In the genomic region with DNA sequence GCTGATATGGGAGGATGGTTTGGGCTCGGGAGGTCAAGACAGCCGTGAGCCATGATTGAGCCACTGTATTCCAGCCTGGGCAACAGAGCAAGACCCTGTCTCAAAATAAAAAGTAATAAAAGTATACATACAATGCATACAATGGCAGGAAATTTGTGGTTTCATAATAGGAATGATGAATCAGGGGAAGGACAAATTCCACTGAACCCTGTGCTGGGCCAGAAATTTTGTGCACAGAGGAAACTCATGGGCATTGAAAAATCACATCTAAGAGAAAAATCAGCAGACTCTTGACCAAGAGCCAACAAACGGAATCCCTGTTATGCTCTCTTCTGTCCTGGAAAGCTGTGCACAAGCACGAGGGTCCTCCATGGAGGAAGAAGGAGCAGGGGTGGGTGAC, we compare ENCODE assay signal across 16 cellular contexts. TPM values are rescaled to one million over a fixed set of nuclear protein-coding genes. Genes with fewer than 3 reads are reported as not detected.
DNase-seq lines count a peak whose midpoint lies in the region; TF ChIP-seq lines count a peak whose summit lies in the region.
"Had no signal": no experiment of that assay in that cellular context is flagged by ENCODE, and none has a peak within 500 bp of the region (broad histone marks: within the 10 kb centered on the region; RNA-seq: fewer than 3 reads in every experiment).

No MANE protein-coding gene starts in this region.

- no peak overlapping the region for H2BK5ac ChIP-seq in trophoblast cell (ENCODE audit: low read depth, low read length, poor library complexity)

- no peaks in the 10 kb centered on the region for H3K9me2 ChIP-seq in neural cell (ENCODE audit: insufficient read depth, low read length)

- no peak overlapping the region for H4K91ac ChIP-seq in trophoblast cell (ENCODE audit: low read depth, low read length)

- H2AK5ac ChIP-seq in trophoblast cell (ENCODE audit: low read length) = no peak overlapping the region

- no peak overlapping the region for H3K18ac ChIP-seq in trophoblast cell (ENCODE audit: low read length)

- H2BK12ac ChIP-seq in trophoblast cell (ENCODE audit: low read length) = no peak overlapping the region

- no peaks in the 10 kb centered on the region for H3K27me3 ChIP-seq in neural cell (ENCODE audit: insufficient read depth, low read depth, low read length)
- H3K27me3 ChIP-seq in trophoblast cell (ENCODE audit: insufficient read depth, low read length) = no peaks in the 10 kb centered on the region
- H3K27me3 ChIP-seq: BLaER1 treated with 17β-estradiol and CSF1 and Interleukin-3, amounts not matched to agents 10 nM and 100 nM had no signal

- no peaks in the 10 kb centered on the region for H3K4me1 ChIP-seq in trophoblast cell (ENCODE audit: control insufficient read depth in 1 of 2, insufficient read depth in 2 of 2, low read length in 2 of 2)
- H3K4me1 ChIP-seq: BLaER1 treated with 17β-estradiol and CSF1 and Interleukin-3, amounts not matched to agents 10 nM and 100 nM had no signal

- H3K79me2 ChIP-seq in neural cell (replicated peaks; ENCODE audit: insufficient read depth, low read length) = no peaks in the 10 kb centered on the region
- no peaks in the 10 kb centered on the region for H3K79me2 ChIP-seq in trophoblast cell (ENCODE audit: control insufficient read depth, insufficient read depth, low read length, poor library complexity)

- no peak overlapping the region for H3K9ac ChIP-seq in neural cell (ENCODE audit: low read length)
- no peak overlapping the region for H3K9ac ChIP-seq in trophoblast cell (ENCODE audit: low read length)
- H3K9ac ChIP-seq: BLaER1 treated with 17β-estradiol and CSF1 and Interleukin-3, amounts not matched to agents 10 nM and 100 nM had no signal

- no peak for TF ChIP-seq RAD21 in neural cell (conservative IDR thresholded peaks at IDR 0.05)

- H3K4me2 ChIP-seq in neural cell (ENCODE audit: low read length) = no peak overlapping the region
- H3K4me2 ChIP-seq in trophoblast cell (ENCODE audit: low read length) = no peak overlapping the region
- H3K4me2 ChIP-seq: BLaER1 treated with 17β-estradiol and CSF1 and Interleukin-3, amounts not matched to agents 10 nM and 100 nM; GM23338 had no signal

- peak overlapping the region; percentile 41 for H3K27ac ChIP-seq in neural cell (ENCODE audit: low read length)
- H3K27ac ChIP-seq in trophoblast cell (ENCODE audit: low read depth, low read length) = no peak overlapping the region
- H3K27ac ChIP-seq: BLaER1 treated with 17β-estradiol and CSF1 and Interleukin-3, amounts not matched to agents 10 nM and 100 nM had no signal

- no peak overlapping the region for H4K8ac ChIP-seq in trophoblast cell (ENCODE audit: low read depth, low read length)

- no peak overlapping the region for H3K14ac ChIP-seq in trophoblast cell (ENCODE audit: low read length)

- H4K12ac ChIP-seq in trophoblast cell (ENCODE audit: low read depth, low read length) = no peak overlapping the region

- no peak for TF ChIP-seq CTCF in cardiac fibroblast (IDR thresholded peaks at IDR 0.05; ENCODE audit: low read depth, low read length)
- TF ChIP-seq CTCF in fibroblast of pulmonary artery (IDR thresholded peaks at IDR 0.05; ENCODE audit: low read length, missing control alignments) = no peak
- no peak for TF ChIP-seq CTCF in neural cell (IDR thresholded peaks at IDR 0.05; ENCODE audit: poor library complexity, severe bottlenecking)

- H3F3A ChIP-seq in neural cell (ENCODE audit: insufficient read depth, low read length, poor library complexity, severe bottlenecking) = no peaks in the 10 kb centered on the region

- H3K4me3 ChIP-seq in cardiac fibroblast (replicated peaks in 1 of 2; ENCODE audit: low read depth in 2 of 2, low read length in 2 of 2) = no peak overlapping the region
- no peak overlapping the region for H3K4me3 ChIP-seq in fibroblast of pulmonary artery (replicated peaks; ENCODE audit: low read depth, low read length)
- H3K4me3 ChIP-seq in neural cell (ENCODE audit: low read length) = no peak overlapping the region
- H3K4me3 ChIP-seq in trophoblast cell (ENCODE audit: low read depth, low read length) = no peak overlapping the region
- H3K4me3 ChIP-seq: BLaER1 treated with 17β-estradiol and CSF1 and Interleukin-3, amounts not matched to agents 10 nM and 100 nM; GM23338; K562 had no signal

- H3K79me1 ChIP-seq in trophoblast cell (ENCODE audit: low read length) = no peaks in the 10 kb centered on the region

- WGBS in trophoblast cell (ENCODE audit: extremely low coverage, insufficient coverage, insufficient read length) = no CpG with 5 or more reads among the region's 4 CpGs

- no peaks in the 10 kb centered on the region for H4K20me1 ChIP-seq in neural cell (ENCODE audit: insufficient read depth)

- H3K36me3 ChIP-seq in neural cell (ENCODE audit: insufficient read depth, low read length) = no peaks in the 10 kb centered on the region
- H3K36me3 ChIP-seq in trophoblast cell (ENCODE audit: control insufficient read depth in 1 of 2, insufficient read depth in 2 of 2, low read length in 2 of 2) = no peaks in the 10 kb centered on the region

- H3K9me3 ChIP-seq in neural cell (ENCODE audit: low read length) (no peaks in the 10 kb centered on the region), trophoblast cell (ENCODE audit: insufficient read depth, low read depth, low read length) (no peaks in the 10 kb centered on the region)
- H3K9me3 ChIP-seq: BLaER1 treated with 17β-estradiol and CSF1 and Interleukin-3, amounts not matched to agents 10 nM and 100 nM had no signal

- peak; percentile 20 for DNase-seq in HT1080 (ENCODE audit: low read depth)
- peak; percentile 14 to 51 for DNase-seq in cardiac fibroblast (ENCODE audit: low read depth in 2 of 2)
- peak; percentile 68 for DNase-seq in fibroblast of pulmonary artery (ENCODE audit: low read depth)
- no peak for DNase-seq in trophoblast cell
- DNase-seq in NCI-H774 (lab: John Stamatoyannopoulos, UW) = no peak
- DNase-seq in glomerular visceral epithelial cell (ENCODE audit: extremely low spot score) = no peak
- no peak for DNase-seq in SKM-1 treated with dmso at 0.1 percent for 144 hours (lab: John Stamatoyannopoulos, UW; ENCODE audit: unreplicated experiment)
- DNase-seq: Calu3; CD8-positive, alpha-beta T cell; DND-41; EL; IMR-90 had no signal

- no peak overlapping the region for H2AFZ ChIP-seq in neural cell (ENCODE audit: low read depth, low read length)
- no peak overlapping the region for H2AFZ ChIP-seq in trophoblast cell (ENCODE audit: insufficient read depth, low read length, poor library complexity)
- H2AFZ ChIP-seq: GM23338 had no signal

- H3K23ac ChIP-seq in trophoblast cell (ENCODE audit: low read length) = no peak overlapping the region

- H2BK120ac ChIP-seq in trophoblast cell (ENCODE audit: insufficient read depth, low read length, poor library complexity) = no peak overlapping the region

- TF ChIP-seq EP300 in neural cell (conservative IDR thresholded peaks at IDR 0.05; ENCODE audit: poor library complexity, severe bottlenecking) = no peak

- no peak overlapping the region for H3K4ac ChIP-seq in trophoblast cell (ENCODE audit: low read depth, low read length)

TF ChIP-seq in neural cell, 6 proteins besides CTCF, POLR2A, EP300 and RAD21:
- TF ChIP-seq, protein P1, sequence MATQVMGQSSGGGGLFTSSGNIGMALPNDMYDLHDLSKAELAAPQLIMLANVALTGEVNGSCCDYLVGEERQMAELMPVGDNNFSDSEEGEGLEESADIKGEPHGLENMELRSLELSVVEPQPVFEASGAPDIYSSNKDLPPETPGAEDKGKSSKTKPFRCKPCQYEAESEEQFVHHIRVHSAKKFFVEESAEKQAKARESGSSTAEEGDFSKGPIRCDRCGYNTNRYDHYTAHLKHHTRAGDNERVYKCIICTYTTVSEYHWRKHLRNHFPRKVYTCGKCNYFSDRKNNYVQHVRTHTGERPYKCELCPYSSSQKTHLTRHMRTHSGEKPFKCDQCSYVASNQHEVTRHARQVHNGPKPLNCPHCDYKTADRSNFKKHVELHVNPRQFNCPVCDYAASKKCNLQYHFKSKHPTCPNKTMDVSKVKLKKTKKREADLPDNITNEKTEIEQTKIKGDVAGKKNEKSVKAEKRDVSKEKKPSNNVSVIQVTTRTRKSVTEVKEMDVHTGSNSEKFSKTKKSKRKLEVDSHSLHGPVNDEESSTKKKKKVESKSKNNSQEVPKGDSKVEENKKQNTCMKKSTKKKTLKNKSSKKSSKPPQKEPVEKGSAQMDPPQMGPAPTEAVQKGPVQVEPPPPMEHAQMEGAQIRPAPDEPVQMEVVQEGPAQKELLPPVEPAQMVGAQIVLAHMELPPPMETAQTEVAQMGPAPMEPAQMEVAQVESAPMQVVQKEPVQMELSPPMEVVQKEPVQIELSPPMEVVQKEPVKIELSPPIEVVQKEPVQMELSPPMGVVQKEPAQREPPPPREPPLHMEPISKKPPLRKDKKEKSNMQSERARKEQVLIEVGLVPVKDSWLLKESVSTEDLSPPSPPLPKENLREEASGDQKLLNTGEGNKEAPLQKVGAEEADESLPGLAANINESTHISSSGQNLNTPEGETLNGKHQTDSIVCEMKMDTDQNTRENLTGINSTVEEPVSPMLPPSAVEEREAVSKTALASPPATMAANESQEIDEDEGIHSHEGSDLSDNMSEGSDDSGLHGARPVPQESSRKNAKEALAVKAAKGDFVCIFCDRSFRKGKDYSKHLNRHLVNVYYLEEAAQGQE (IDR thresholded peaks at IDR 0.05; ENCODE audit: borderline replicate concordance) = no peak
- no peak for TF ChIP-seq EZH2 (IDR thresholded peaks at IDR 0.05; ENCODE audit: borderline replicate concordance, insufficient read depth, low read length, poor library complexity, severe bottlenecking)
- TF ChIP-seq SMC3 (conservative IDR thresholded peaks at IDR 0.05; ENCODE audit: poor library complexity) = no peak
- TF ChIP-seq TAF1 (IDR thresholded peaks at IDR 0.05; ENCODE audit: low read depth) = no peak
- no peak for TF ChIP-seq MXI1 (conservative IDR thresholded peaks at IDR 0.05; ENCODE audit: poor library complexity, severe bottlenecking)
- no peak for TF ChIP-seq POLR2AphosphoS5 (IDR thresholded peaks at IDR 0.05)

RNA-seq across cellular contexts. Expression of a gene that starts 35.1 kb away (rescaled TPM):
- total RNA-seq in HT1080 (2014; rRNA removed; shearing (Covaris generic)) = 129 and 152 TPM in 2 replicates
- 42.6 and 183 TPM in 2 replicates for polyA plus RNA-seq in HT1080 (2015; cell fraction: cytosol; rRNA removed)
- polyA plus RNA-seq in HT1080 (2015; cell fraction: nucleus; rRNA removed) = 24.6 and 61.1 TPM in 2 replicates
- 37.4 and 49.2 TPM in 2 replicates for polyA plus RNA-seq in neural cell
- 26.8 and 33.7 TPM in 2 replicates for polyA minus RNA-seq in neural cell
- 117 TPM in 2 replicates for polyA plus RNA-seq in trophoblast cell (2013)

Comparison
In these comparisons a context has a peak if more than half of its experiments do, and no peak if none do; other contexts are left out.
1. DNase-seq: peak in HT1080 (single experiment), cardiac fibroblast (2 of 2) and fibroblast of pulmonary artery (single experiment); none in trophoblast cell (0 of 2), NCI-H774 (single experiment), glomerular visceral epithelial cell (single experiment) and SKM-1 treated with dmso at 0.1 percent for 144 hours (single experiment).